Comparison of ENCODE assay signal across 1 cellular context in genomic region chr2:68909793-68910674, GRCh38.
TF ChIP-seq lines count a peak whose summit lies in the region.

No MANE protein-coding gene starts in this region.

TF ChIP-seq in IMR-90, 13 proteins besides CTCF, POLR2A, EP300 and RAD21 (continued from another document):
- TF ChIP-seq USF2 (IDR thresholded peaks at IDR 0.05; ENCODE audit: low read depth, low read length), result no peak
